1 cellular context compared by ENCODE assay signal in the genomic region with DNA sequence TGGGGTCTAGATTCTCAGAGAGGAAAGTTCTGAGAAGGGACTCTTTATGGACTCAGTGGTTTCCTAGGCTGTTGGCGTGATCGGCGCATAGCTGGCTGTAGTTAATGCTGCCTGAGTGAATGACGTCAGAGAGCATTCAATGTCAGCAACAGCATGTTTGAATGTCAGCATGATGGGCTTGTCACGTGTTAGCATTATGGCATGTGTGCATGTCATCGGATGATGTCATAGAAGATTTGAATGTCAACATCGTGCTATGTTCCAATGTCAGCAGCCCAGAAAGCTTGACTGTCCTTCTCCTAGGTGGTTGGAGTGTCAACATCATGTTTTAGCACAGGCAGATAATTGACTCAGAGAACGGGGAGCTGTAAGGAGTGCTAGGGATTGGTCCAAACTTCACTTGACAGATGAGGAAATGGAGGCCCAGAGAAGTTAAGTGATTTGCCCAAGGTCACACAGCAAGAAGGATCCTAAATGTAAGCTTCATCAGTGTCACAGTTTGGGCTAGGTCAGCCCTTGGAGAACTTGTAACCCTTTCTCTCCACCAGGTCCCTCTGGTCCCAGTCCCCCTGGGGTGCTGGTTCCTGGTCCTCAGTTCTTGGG.
TF ChIP-seq lines count a peak whose summit lies in the region.

No MANE protein-coding gene starts in this region.

TF ChIP-seq in HepG2, 621 proteins besides CTCF, POLR2A, EP300 and RAD21:
- TF ChIP-seq SRY (CRISPR knock-in tag; IDR thresholded peaks at IDR 0.05) (no peak), NR2C2 (CRISPR knock-in tag; IDR thresholded peaks at IDR 0.05; ENCODE audit: borderline replicate concordance) (no peak), ATF7 (IDR thresholded peaks at IDR 0.05) (peak; percentile 94), ATF7 (CRISPR knock-in tag; IDR thresholded peaks at IDR 0.05) (no peak), SRSF9 (IDR thresholded peaks at IDR 0.05; ENCODE audit: borderline replicate concordance, insufficient read depth, low read depth, low read length, poor library complexity, severe bottlenecking) (no peak), CREB1 (IDR thresholded peaks at IDR 0.05) (peak; percentile 94), CREB1 (CRISPR knock-in tag; IDR thresholded peaks at IDR 0.05) (no peak), KLF16 (CRISPR knock-in tag; IDR thresholded peaks at IDR 0.05) (no peak), RARA (CRISPR knock-in tag; IDR thresholded peaks at IDR 0.05) (no peak), ZNF768 (CRISPR knock-in tag; IDR thresholded peaks at IDR 0.05) (peak; percentile 80; the same call in 1 of the 2 replicates), MIXL1 (CRISPR knock-in tag; IDR thresholded peaks at IDR 0.05) (no peak), ZNF839 (CRISPR knock-in tag; IDR thresholded peaks at IDR 0.05; ENCODE audit: borderline replicate concordance) (no peak), SPEN (CRISPR knock-in tag; IDR thresholded peaks at IDR 0.05; ENCODE audit: low read depth) (no peak), ZNF317 (CRISPR knock-in tag; IDR thresholded peaks at IDR 0.05) (0 out of 2 replicates have a peak, but pooled peaks have one; percentile 38), MIER2 (CRISPR knock-in tag; IDR thresholded peaks at IDR 0.05) (no peak), ZBTB21 (CRISPR knock-in tag; IDR thresholded peaks at IDR 0.05) (peak; percentile 76), FOXA1 (IDR thresholded peaks at IDR 0.05) (no peak), FOXA1 (CRISPR knock-in tag; IDR thresholded peaks at IDR 0.05) (0 out of 2 replicates have a peak, but pooled peaks have one; percentile 9)
- TF ChIP-seq, protein P1, sequence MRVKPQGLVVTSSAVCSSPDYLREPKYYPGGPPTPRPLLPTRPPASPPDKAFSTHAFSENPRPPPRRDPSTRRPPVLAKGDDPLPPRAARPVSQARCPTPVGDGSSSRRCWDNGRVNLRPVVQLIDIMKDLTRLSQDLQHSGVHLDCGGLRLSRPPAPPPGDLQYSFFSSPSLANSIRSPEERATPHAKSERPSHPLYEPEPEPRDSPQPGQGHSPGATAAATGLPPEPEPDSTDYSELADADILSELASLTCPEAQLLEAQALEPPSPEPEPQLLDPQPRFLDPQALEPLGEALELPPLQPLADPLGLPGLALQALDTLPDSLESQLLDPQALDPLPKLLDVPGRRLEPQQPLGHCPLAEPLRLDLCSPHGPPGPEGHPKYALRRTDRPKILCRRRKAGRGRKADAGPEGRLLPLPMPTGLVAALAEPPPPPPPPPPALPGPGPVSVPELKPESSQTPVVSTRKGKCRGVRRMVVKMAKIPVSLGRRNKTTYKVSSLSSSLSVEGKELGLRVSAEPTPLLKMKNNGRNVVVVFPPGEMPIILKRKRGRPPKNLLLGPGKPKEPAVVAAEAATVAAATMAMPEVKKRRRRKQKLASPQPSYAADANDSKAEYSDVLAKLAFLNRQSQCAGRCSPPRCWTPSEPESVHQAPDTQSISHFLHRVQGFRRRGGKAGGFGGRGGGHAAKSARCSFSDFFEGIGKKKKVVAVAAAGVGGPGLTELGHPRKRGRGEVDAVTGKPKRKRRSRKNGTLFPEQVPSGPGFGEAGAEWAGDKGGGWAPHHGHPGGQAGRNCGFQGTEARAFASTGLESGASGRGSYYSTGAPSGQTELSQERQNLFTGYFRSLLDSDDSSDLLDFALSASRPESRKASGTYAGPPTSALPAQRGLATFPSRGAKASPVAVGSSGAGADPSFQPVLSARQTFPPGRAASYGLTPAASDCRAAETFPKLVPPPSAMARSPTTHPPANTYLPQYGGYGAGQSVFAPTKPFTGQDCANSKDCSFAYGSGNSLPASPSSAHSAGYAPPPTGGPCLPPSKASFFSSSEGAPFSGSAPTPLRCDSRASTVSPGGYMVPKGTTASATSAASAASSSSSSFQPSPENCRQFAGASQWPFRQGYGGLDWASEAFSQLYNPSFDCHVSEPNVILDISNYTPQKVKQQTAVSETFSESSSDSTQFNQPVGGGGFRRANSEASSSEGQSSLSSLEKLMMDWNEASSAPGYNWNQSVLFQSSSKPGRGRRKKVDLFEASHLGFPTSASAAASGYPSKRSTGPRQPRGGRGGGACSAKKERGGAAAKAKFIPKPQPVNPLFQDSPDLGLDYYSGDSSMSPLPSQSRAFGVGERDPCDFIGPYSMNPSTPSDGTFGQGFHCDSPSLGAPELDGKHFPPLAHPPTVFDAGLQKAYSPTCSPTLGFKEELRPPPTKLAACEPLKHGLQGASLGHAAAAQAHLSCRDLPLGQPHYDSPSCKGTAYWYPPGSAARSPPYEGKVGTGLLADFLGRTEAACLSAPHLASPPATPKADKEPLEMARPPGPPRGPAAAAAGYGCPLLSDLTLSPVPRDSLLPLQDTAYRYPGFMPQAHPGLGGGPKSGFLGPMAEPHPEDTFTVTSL (CRISPR knock-in tag; IDR thresholded peaks at IDR 0.05; ENCODE audit: borderline replicate concordance): no peak
- TF ChIP-seq, protein P2, sequence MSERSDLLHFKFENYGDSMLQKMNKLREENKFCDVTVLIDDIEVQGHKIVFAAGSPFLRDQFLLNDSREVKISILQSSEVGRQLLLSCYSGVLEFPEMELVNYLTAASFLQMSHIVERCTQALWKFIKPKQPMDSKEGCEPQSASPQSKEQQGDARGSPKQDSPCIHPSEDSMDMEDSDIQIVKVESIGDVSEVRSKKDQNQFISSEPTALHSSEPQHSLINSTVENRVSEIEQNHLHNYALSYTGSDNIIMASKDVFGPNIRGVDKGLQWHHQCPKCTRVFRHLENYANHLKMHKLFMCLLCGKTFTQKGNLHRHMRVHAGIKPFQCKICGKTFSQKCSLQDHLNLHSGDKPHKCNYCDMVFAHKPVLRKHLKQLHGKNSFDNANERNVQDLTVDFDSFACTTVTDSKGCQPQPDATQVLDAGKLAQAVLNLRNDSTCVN (CRISPR knock-in tag; IDR thresholded peaks at IDR 0.05; ENCODE audit: borderline replicate concordance): no peak
- TF ChIP-seq, protein P3, sequence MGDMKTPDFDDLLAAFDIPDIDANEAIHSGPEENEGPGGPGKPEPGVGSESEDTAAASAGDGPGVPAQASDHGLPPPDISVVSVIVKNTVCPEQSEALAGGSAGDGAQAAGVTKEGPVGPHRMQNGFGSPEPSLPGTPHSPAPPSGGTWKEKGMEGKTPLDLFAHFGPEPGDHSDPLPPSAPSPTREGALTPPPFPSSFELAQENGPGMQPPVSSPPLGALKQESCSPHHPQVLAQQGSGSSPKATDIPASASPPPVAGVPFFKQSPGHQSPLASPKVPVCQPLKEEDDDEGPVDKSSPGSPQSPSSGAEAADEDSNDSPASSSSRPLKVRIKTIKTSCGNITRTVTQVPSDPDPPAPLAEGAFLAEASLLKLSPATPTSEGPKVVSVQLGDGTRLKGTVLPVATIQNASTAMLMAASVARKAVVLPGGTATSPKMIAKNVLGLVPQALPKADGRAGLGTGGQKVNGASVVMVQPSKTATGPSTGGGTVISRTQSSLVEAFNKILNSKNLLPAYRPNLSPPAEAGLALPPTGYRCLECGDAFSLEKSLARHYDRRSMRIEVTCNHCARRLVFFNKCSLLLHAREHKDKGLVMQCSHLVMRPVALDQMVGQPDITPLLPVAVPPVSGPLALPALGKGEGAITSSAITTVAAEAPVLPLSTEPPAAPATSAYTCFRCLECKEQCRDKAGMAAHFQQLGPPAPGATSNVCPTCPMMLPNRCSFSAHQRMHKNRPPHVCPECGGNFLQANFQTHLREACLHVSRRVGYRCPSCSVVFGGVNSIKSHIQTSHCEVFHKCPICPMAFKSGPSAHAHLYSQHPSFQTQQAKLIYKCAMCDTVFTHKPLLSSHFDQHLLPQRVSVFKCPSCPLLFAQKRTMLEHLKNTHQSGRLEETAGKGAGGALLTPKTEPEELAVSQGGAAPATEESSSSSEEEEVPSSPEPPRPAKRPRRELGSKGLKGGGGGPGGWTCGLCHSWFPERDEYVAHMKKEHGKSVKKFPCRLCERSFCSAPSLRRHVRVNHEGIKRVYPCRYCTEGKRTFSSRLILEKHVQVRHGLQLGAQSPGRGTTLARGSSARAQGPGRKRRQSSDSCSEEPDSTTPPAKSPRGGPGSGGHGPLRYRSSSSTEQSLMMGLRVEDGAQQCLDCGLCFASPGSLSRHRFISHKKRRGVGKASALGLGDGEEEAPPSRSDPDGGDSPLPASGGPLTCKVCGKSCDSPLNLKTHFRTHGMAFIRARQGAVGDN (CRISPR knock-in tag; IDR thresholded peaks at IDR 0.05): no peak
